In genomic region chr4:77819836-77820679, GRCh38 we compare ENCODE assay signal across 1 cellular context.
A peak's percentile ranks its signal among the peaks of the same experiment; 100 is the strongest.
TF ChIP-seq lines count a peak whose summit lies in the region.

No MANE protein-coding gene starts in this region.

TF ChIP-seq in K562, 482 proteins besides CTCF, POLR2A, EP300 and RAD21 (continued from another document and continues in another):
- TF ChIP-seq, protein P1, sequence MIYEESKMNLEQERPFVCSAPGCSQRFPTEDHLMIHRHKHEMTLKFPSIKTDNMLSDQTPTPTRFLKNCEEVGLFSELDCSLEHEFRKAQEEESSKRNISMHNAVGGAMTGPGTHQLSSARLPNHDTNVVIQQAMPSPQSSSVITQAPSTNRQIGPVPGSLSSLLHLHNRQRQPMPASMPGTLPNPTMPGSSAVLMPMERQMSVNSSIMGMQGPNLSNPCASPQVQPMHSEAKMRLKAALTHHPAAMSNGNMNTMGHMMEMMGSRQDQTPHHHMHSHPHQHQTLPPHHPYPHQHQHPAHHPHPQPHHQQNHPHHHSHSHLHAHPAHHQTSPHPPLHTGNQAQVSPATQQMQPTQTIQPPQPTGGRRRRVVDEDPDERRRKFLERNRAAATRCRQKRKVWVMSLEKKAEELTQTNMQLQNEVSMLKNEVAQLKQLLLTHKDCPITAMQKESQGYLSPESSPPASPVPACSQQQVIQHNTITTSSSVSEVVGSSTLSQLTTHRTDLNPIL (CRISPR knock-in tag; IDR thresholded peaks at IDR 0.05): no peak
- TF ChIP-seq ZKSCAN8 (CRISPR knock-in tag; IDR thresholded peaks at IDR 0.05): no peak
- peak; percentile 10; the same call in 1 of the 2 replicates for TF ChIP-seq ZBTB7A (IDR thresholded peaks at IDR 0.05; ENCODE audit: borderline replicate concordance, control insufficient read depth, low read depth, low read length)
- no peak for TF ChIP-seq DMBX1 (CRISPR knock-in tag; IDR thresholded peaks at IDR 0.05; ENCODE audit: borderline replicate concordance)
- TF ChIP-seq ZNF507 (tag; conservative IDR thresholded peaks at IDR 0.05): no peak
- TF ChIP-seq, protein P2, sequence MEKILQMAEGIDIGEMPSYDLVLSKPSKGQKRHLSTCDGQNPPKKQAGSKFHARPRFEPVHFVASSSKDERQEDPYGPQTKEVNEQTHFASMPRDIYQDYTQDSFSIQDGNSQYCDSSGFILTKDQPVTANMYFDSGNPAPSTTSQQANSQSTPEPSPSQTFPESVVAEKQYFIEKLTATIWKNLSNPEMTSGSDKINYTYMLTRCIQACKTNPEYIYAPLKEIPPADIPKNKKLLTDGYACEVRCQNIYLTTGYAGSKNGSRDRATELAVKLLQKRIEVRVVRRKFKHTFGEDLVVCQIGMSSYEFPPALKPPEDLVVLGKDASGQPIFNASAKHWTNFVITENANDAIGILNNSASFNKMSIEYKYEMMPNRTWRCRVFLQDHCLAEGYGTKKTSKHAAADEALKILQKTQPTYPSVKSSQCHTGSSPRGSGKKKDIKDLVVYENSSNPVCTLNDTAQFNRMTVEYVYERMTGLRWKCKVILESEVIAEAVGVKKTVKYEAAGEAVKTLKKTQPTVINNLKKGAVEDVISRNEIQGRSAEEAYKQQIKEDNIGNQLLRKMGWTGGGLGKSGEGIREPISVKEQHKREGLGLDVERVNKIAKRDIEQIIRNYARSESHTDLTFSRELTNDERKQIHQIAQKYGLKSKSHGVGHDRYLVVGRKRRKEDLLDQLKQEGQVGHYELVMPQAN (IDR thresholded peaks at IDR 0.05; ENCODE audit: borderline replicate concordance): no peak
- 0 out of 4 replicates have a peak, but pooled peaks of 1 of the 2 experiments have one; percentile 18 for TF ChIP-seq RCOR1 (IDR thresholded peaks at IDR 0.05; ENCODE audit: borderline replicate concordance in 1 of 2, low read depth in 2 of 2, low read length in 2 of 2)
- TF ChIP-seq TOE1 (IDR thresholded peaks at IDR 0.05; ENCODE audit: borderline replicate concordance): no peak
- no peak for TF ChIP-seq TOE1 (CRISPR knock-in tag; IDR thresholded peaks at IDR 0.05; ENCODE audit: borderline replicate concordance, low read depth)
- TF ChIP-seq MCM5 (IDR thresholded peaks at IDR 0.05; ENCODE audit: low read depth): no peak
- peak; percentile 77 for TF ChIP-seq TBP (optimal IDR thresholded peaks at IDR 0.05; ENCODE audit: low read depth, low read length)
- TF ChIP-seq ZNF77 (CRISPR knock-in tag; IDR thresholded peaks at IDR 0.05): no peak
- no peak for TF ChIP-seq SMC3 (conservative IDR thresholded peaks at IDR 0.05; ENCODE audit: insufficient read depth, low read depth, low read length)
- TF ChIP-seq PYGO2 (tag; IDR thresholded peaks at IDR 0.05): no peak
- no peak for TF ChIP-seq GABPB2 (CRISPR knock-in tag; conservative IDR thresholded peaks at IDR 0.05)
- TF ChIP-seq NR2C1 (IDR thresholded peaks at IDR 0.05): no peak
- TF ChIP-seq NR2C1 (tag; IDR thresholded peaks at IDR 0.05): no peak
- TF ChIP-seq, protein P3, sequence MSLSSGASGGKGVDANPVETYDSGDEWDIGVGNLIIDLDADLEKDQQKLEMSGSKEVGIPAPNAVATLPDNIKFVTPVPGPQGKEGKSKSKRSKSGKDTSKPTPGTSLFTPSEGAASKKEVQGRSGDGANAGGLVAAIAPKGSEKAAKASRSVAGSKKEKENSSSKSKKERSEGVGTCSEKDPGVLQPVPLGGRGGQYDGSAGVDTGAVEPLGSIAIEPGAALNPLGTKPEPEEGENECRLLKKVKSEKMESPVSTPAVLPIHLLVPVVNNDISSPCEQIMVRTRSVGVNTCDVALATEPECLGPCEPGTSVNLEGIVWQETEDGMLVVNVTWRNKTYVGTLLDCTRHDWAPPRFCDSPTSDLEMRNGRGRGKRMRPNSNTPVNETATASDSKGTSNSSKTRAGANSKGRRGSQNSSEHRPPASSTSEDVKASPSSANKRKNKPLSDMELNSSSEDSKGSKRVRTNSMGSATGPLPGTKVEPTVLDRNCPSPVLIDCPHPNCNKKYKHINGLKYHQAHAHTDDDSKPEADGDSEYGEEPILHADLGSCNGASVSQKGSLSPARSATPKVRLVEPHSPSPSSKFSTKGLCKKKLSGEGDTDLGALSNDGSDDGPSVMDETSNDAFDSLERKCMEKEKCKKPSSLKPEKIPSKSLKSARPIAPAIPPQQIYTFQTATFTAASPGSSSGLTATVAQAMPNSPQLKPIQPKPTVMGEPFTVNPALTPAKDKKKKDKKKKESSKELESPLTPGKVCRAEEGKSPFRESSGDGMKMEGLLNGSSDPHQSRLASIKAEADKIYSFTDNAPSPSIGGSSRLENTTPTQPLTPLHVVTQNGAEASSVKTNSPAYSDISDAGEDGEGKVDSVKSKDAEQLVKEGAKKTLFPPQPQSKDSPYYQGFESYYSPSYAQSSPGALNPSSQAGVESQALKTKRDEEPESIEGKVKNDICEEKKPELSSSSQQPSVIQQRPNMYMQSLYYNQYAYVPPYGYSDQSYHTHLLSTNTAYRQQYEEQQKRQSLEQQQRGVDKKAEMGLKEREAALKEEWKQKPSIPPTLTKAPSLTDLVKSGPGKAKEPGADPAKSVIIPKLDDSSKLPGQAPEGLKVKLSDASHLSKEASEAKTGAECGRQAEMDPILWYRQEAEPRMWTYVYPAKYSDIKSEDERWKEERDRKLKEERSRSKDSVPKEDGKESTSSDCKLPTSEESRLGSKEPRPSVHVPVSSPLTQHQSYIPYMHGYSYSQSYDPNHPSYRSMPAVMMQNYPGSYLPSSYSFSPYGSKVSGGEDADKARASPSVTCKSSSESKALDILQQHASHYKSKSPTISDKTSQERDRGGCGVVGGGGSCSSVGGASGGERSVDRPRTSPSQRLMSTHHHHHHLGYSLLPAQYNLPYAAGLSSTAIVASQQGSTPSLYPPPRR (CRISPR knock-in tag; IDR thresholded peaks at IDR 0.05; ENCODE audit: borderline replicate concordance): no peak
- peak; percentile 72; the same call in 1 of the 2 replicates for TF ChIP-seq GATAD2A (IDR thresholded peaks at IDR 0.05)
- TF ChIP-seq, protein P4, sequence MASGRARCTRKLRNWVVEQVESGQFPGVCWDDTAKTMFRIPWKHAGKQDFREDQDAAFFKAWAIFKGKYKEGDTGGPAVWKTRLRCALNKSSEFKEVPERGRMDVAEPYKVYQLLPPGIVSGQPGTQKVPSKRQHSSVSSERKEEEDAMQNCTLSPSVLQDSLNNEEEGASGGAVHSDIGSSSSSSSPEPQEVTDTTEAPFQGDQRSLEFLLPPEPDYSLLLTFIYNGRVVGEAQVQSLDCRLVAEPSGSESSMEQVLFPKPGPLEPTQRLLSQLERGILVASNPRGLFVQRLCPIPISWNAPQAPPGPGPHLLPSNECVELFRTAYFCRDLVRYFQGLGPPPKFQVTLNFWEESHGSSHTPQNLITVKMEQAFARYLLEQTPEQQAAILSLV (tag; IDR thresholded peaks at IDR 0.05): no peak
- TF ChIP-seq POLR3G (IDR thresholded peaks at IDR 0.05; ENCODE audit: extremely low read depth, insufficient read length, insufficient replicate concordance): no peak
- no peak for TF ChIP-seq TCF7L2 (IDR thresholded peaks at IDR 0.05; ENCODE audit: low read depth, low read length)
- no peak for TF ChIP-seq NUFIP1 (IDR thresholded peaks at IDR 0.05; ENCODE audit: partially characterized antibody)
- TF ChIP-seq NR1H2 (CRISPR knock-in tag; IDR thresholded peaks at IDR 0.05): no peak
- TF ChIP-seq, protein P5, sequence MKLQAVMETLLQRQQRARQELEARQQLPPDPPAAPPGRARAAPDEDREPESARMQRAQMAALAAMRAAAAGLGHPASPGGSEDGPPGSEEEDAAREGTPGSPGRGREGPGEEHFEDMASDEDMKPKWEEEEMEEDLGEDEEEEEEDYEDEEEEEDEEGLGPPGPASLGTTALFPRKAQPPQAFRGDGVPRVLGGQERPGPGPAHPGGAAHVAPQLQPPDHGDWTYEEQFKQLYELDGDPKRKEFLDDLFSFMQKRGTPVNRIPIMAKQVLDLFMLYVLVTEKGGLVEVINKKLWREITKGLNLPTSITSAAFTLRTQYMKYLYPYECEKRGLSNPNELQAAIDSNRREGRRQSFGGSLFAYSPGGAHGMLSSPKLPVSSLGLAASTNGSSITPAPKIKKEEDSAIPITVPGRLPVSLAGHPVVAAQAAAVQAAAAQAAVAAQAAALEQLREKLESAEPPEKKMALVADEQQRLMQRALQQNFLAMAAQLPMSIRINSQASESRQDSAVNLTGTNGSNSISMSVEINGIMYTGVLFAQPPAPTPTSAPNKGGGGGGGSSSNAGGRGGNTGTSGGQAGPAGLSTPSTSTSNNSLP (IDR thresholded peaks at IDR 0.05; ENCODE audit: borderline replicate concordance, low read depth, low read length): no peak
- no peak for TF ChIP-seq SAFB2 (IDR thresholded peaks at IDR 0.05; ENCODE audit: borderline replicate concordance, low read depth, low read length, severe bottlenecking)
- TF ChIP-seq ZNF263 (CRISPR knock-in tag; IDR thresholded peaks at IDR 0.05; ENCODE audit: borderline replicate concordance): no peak
- TF ChIP-seq ZNF695 (CRISPR knock-in tag; IDR thresholded peaks at IDR 0.05): no peak
- no peak for TF ChIP-seq PHB2 (IDR thresholded peaks at IDR 0.05; ENCODE audit: low read depth)
- no peak for TF ChIP-seq MBD1 (CRISPR knock-in tag; IDR thresholded peaks at IDR 0.05)
- no peak for TF ChIP-seq CBFA2T2 (conservative IDR thresholded peaks at IDR 0.05)
- TF ChIP-seq CREB3L1 (IDR thresholded peaks at IDR 0.05; ENCODE audit: borderline replicate concordance, low read depth): peak; percentile 48; the same call in 1 of the 2 replicates
- TF ChIP-seq, protein P6, sequence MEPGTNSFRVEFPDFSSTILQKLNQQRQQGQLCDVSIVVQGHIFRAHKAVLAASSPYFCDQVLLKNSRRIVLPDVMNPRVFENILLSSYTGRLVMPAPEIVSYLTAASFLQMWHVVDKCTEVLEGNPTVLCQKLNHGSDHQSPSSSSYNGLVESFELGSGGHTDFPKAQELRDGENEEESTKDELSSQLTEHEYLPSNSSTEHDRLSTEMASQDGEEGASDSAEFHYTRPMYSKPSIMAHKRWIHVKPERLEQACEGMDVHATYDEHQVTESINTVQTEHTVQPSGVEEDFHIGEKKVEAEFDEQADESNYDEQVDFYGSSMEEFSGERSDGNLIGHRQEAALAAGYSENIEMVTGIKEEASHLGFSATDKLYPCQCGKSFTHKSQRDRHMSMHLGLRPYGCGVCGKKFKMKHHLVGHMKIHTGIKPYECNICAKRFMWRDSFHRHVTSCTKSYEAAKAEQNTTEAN (CRISPR knock-in tag; IDR thresholded peaks at IDR 0.05): no peak
- TF ChIP-seq, protein P7, sequence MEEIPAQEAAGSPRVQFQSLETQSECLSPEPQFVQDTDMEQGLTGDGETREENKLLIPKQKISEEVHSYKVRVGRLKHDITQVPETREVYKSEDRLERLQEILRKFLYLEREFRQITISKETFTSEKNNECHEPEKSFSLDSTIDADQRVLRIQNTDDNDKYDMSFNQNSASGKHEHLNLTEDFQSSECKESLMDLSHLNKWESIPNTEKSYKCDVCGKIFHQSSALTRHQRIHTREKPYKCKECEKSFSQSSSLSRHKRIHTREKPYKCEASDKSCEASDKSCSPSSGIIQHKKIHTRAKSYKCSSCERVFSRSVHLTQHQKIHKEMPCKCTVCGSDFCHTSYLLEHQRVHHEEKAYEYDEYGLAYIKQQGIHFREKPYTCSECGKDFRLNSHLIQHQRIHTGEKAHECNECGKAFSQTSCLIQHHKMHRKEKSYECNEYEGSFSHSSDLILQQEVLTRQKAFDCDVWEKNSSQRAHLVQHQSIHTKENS (CRISPR knock-in tag; IDR thresholded peaks at IDR 0.05): no peak
- no peak for TF ChIP-seq CBX1 (IDR thresholded peaks at IDR 0.05; ENCODE audit: low read depth)
- peak; percentile 68; the same call in 1 of the 2 replicates for TF ChIP-seq MTA3 (IDR thresholded peaks at IDR 0.05; ENCODE audit: borderline replicate concordance)
- TF ChIP-seq ZNF253 (CRISPR knock-in tag; conservative IDR thresholded peaks at IDR 0.05): no peak
- no peak for TF ChIP-seq RBM39 (optimal IDR thresholded peaks at IDR 0.05; ENCODE audit: low read depth, low read length)
- TF ChIP-seq ZFP30 (CRISPR knock-in tag; IDR thresholded peaks at IDR 0.05; ENCODE audit: borderline replicate concordance): no peak
- no peak for TF ChIP-seq IRF1 (CRISPR knock-in tag; IDR thresholded peaks at IDR 0.05; ENCODE audit: borderline replicate concordance)
- no peak for TF ChIP-seq SRSF1 (IDR thresholded peaks at IDR 0.05; ENCODE audit: low read depth, low read length)
- no peak for TF ChIP-seq HOXB6 (CRISPR knock-in tag; IDR thresholded peaks at IDR 0.05; ENCODE audit: borderline replicate concordance)
